In the genomic region with DNA sequence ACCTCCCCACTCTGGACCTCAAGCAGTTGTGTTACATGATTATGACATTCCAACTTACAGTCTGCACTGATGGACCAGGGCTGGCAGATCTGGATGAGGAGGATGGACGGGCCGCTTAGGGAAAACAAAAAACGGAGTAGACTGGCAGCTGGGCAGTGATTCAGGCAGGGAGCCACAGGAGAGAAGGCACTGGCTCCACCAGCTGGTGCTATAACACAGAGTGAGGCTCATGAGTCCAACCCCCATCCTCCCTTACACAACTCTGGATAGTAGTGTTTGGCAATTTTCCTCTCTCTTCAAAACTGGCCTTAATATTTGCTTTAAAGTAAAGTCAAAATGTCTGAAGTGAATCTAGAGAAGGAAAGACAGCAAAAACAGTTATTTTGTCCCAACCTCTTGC, we compare ENCODE assay signal across 14 cellular contexts. TPM values are rescaled to one million over a fixed set of nuclear protein-coding genes. Genes with fewer than 3 reads are reported as not detected.
A peak's percentile ranks its signal among the peaks of the same experiment; 100 is the strongest.
DNase-seq lines count a peak whose midpoint lies in the region; ATAC-seq and TF ChIP-seq lines count a peak whose summit lies in the region.
"Had no signal": no experiment of that assay in that cellular context is flagged by ENCODE, and none has a peak within 500 bp of the region (broad histone marks: within the 10 kb centered on the region; RNA-seq: fewer than 3 reads in every experiment).

No MANE protein-coding gene starts in this region.

- no peak for TF ChIP-seq POLR2A in erythroblast (IDR thresholded peaks at IDR 0.05; ENCODE audit: low read length)

- no peak overlapping the region for H3K4me3 ChIP-seq in epithelial cell of esophagus (ENCODE audit: low read length)
- H3K4me3 ChIP-seq: dorsolateral prefrontal cortex, pancreas had no signal

- DNase-seq in stimulated activated naive CD8-positive, alpha-beta T cell treated with anti-CD3 and anti-CD28 coated beads, Interleukin-15, amount 100 ng/mL, for 72 hours: no peak
- DNase-seq in stimulated activated naive CD8-positive, alpha-beta T cell treated with anti-CD3 and anti-CD28 coated beads, Interleukin-15, Interleukin-2, amounts not matched to agents 100 U/mL and 50 U/mL, for 24 hours: no peak
- peak; percentile 29 for DNase-seq in epithelial cell of esophagus (ENCODE audit: low read depth)
- peak; percentile 59 for DNase-seq in medulla oblongata (ENCODE audit: extremely low spot score)
- no peak for DNase-seq in NCI-H774 (lab: John Stamatoyannopoulos, UW)
- DNase-seq in activated CD4-positive, alpha-beta T cell treated with anti-CD3 and anti-CD28 coated beads for 48 hours: no peak
- no peak for DNase-seq in erythroblast (lab: John Stamatoyannopoulos, UW)
- no peak for DNase-seq in CD14-positive monocyte (ENCODE audit: low spot score)
- DNase-seq: glutamatergic neuron, NCI-H1092, NCI-H524 treated with DMSO at 0.1 percent for 48 hours, pancreas had no signal

- peak overlapping the region; percentile 8 to 42 for H3K27ac Mint-ChIP-seq in stimulated activated naive CD8-positive, alpha-beta T cell treated with anti-CD3 and anti-CD28 coated beads, Interleukin-15, amount 100 ng/mL, for 72 hours
- H3K27ac Mint-ChIP-seq in CD14-positive monocyte: peak overlapping the region in 1 of 7 donors; percentile 6
- H3K27ac Mint-ChIP-seq: activated naive CD4-positive, alpha-beta T cell treated with anti-CD3 and anti-CD28 coated beads, Interleukin-2, amount 50 U/mL, for 72 hours had no signal

- TF ChIP-seq CTCF in epithelial cell of esophagus (IDR thresholded peaks at IDR 0.05; ENCODE audit: insufficient read depth, low read depth, low read length, missing control alignments) (no peak), CD14-positive monocyte (IDR thresholded peaks at IDR 0.05) (no peak)

- no peaks in the 10 kb centered on the region for H3K36me3 Mint-ChIP-seq in CD14-positive monocyte

- no peaks in the 10 kb centered on the region for H3K9me3 Mint-ChIP-seq in stimulated activated naive CD8-positive, alpha-beta T cell treated with anti-CD3 and anti-CD28 coated beads, Interleukin-15, amount 100 ng/mL, for 72 hours
- H3K9me3 Mint-ChIP-seq in CD14-positive monocyte: no peaks in the 10 kb centered on the region

- ATAC-seq in stimulated activated naive CD8-positive, alpha-beta T cell treated with anti-CD3 and anti-CD28 coated beads, Interleukin-15, amount 100 ng/mL, for 72 hours: no peak
- ATAC-seq in stimulated activated naive CD8-positive, alpha-beta T cell treated with anti-CD3 and anti-CD28 coated beads, Interleukin-15, Interleukin-2, amounts not matched to agents 100 U/mL and 50 U/mL, for 24 hours: no peak
- ATAC-seq: activated naive CD4-positive, alpha-beta T cell treated with anti-CD3 and anti-CD28 coated beads, Interleukin-2, amount 50 U/mL, for 72 hours had no signal

- intact Hi-C loops in CD14-positive monocyte (cut with micrococcal nuclease): no loop called here

- H3K27me3 Mint-ChIP-seq in stimulated activated naive CD8-positive, alpha-beta T cell treated with anti-CD3 and anti-CD28 coated beads, Interleukin-15, amount 100 ng/mL, for 72 hours: no peaks in the 10 kb centered on the region
- H3K27me3 Mint-ChIP-seq in CD14-positive monocyte (ENCODE audit: low read depth in 3 of 3): peaks cover 30 to 42% (median 38%) of the 10 kb centered on the region in 3 donors

- peaks cover 46% of the 10 kb centered on the region for H3K4me1 Mint-ChIP-seq in stimulated activated naive CD8-positive, alpha-beta T cell treated with anti-CD3 and anti-CD28 coated beads, Interleukin-15, amount 100 ng/mL, for 72 hours
- H3K4me1 Mint-ChIP-seq in CD14-positive monocyte: peaks cover 7% of the 10 kb centered on the region

- no peak overlapping the region for H3K4me3 Mint-ChIP-seq in stimulated activated naive CD8-positive, alpha-beta T cell treated with anti-CD3 and anti-CD28 coated beads, Interleukin-15, amount 100 ng/mL, for 72 hours
- H3K4me3 Mint-ChIP-seq in CD14-positive monocyte: no peak overlapping the region

RNA-seq across cellular contexts. Expression of a gene that starts 9.7 kb away (rescaled TPM):
- polyA plus RNA-seq in CD14-positive monocyte: 1 to 10 TPM; 2.7 TPM

Comparison
In these comparisons a context has a peak if more than half of its experiments do, and no peak if none do; other contexts are left out.
1. DNase-seq: peak in epithelial cell of esophagus (single experiment) and medulla oblongata (single experiment); none in stimulated activated naive CD8-positive, alpha-beta T cell treated with anti-CD3 and anti-CD28 coated beads, Interleukin-15, amount 100 ng/mL, for 72 hours (0 of 2), stimulated activated naive CD8-positive, alpha-beta T cell treated with anti-CD3 and anti-CD28 coated beads, Interleukin-15, Interleukin-2, amounts not matched to agents 100 U/mL and 50 U/mL, for 24 hours (single experiment), NCI-H774 (single experiment), activated CD4-positive, alpha-beta T cell treated with anti-CD3 and anti-CD28 coated beads for 48 hours (single experiment), erythroblast (0 of 2) and CD14-positive monocyte (single experiment).